In the genomic region with DNA sequence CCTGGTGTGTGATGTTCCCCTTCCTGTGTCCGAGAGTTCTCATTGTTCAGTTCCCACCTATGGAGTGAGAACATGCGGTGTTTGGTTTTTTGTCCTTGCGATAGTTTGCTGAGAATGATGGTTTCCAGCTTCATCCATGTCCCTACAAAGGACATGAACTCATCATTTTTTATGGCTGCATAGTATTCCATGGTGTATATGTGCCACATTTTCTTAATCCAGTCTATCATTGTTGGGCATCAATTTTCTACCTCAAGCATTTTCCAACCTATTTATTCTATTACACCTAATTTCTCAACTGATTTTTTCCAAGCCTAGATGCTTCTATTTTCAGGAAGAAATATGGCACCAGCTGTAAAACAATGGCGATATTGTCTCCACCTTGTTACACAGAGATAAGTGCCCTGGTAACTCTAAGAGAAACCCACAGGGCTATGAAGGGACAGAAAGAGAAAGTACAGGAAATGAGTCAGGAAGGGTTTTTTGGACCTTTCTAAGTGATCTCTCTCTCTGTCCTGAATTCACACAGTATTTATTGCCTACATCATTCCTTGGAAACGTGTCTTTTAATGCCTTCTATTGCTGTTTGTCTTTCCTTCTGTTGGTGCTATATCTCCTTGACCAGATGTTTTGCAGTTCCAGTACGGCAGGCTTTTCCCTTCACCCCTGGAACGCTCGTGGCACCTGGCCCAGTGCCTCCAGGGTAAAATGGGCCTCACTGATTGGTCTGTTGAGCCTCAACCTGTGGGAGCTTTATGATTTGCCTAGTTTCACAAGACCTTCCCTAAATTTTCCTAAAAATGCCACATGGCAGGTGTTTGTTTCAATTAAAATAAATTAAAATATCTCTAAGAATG, we compare ENCODE assay signal across 1 cellular context.
A peak's percentile ranks its signal among the peaks of the same experiment; 100 is the strongest.
TF ChIP-seq lines count a peak whose summit lies in the region.

No MANE protein-coding gene starts in this region.

TF ChIP-seq in HepG2, 621 proteins besides CTCF, POLR2A, EP300 and RAD21:
- TF ChIP-seq NCOA5 (CRISPR knock-in tag; IDR thresholded peaks at IDR 0.05) (no peak), SOX13 (IDR thresholded peaks at IDR 0.05) (no peak), SOX13 (CRISPR knock-in tag; conservative IDR thresholded peaks at IDR 0.05 in 1 of 2, IDR thresholded peaks at IDR 0.05 in 1 of 2) (0 out of 4 replicates have a peak, but pooled peaks of 1 of the 2 experiments have one; percentile 23), SOX5 (CRISPR knock-in tag; IDR thresholded peaks at IDR 0.05; ENCODE audit: borderline replicate concordance) (peak; percentile 27; the same call in 1 of the 2 replicates), ZNF879 (CRISPR knock-in tag; IDR thresholded peaks at IDR 0.05) (no peak), PHB2 (IDR thresholded peaks at IDR 0.05; ENCODE audit: partially characterized antibody) (no peak), STAT6 (CRISPR knock-in tag; IDR thresholded peaks at IDR 0.05; ENCODE audit: borderline replicate concordance) (no peak), ZNF576 (CRISPR knock-in tag; IDR thresholded peaks at IDR 0.05) (no peak), ZSCAN31 (CRISPR knock-in tag; IDR thresholded peaks at IDR 0.05; ENCODE audit: low read depth) (no peak), ZNF512 (CRISPR knock-in tag; IDR thresholded peaks at IDR 0.05) (no peak), ATAD3A (CRISPR knock-in tag; IDR thresholded peaks at IDR 0.05) (no peak), ETV5 (CRISPR knock-in tag; IDR thresholded peaks at IDR 0.05; ENCODE audit: borderline replicate concordance) (peak; percentile 39; the same call in 1 of the 2 replicates), HNF4A (CRISPR knock-in tag; IDR thresholded peaks at IDR 0.05) (no peak), ZKSCAN5 (CRISPR knock-in tag; IDR thresholded peaks at IDR 0.05) (no peak), NFE2 (CRISPR knock-in tag; IDR thresholded peaks at IDR 0.05) (no peak), KAT7 (CRISPR knock-in tag; IDR thresholded peaks at IDR 0.05; ENCODE audit: borderline replicate concordance) (no peak), DNMT1 (CRISPR knock-in tag; IDR thresholded peaks at IDR 0.05) (no peak), WIZ (CRISPR knock-in tag; IDR thresholded peaks at IDR 0.05) (no peak), ELF3 (CRISPR knock-in tag; IDR thresholded peaks at IDR 0.05) (peak; percentile 26; the same call in 1 of the 2 replicates), MNT (IDR thresholded peaks at IDR 0.05) (no peak), ZNF543 (CRISPR knock-in tag; IDR thresholded peaks at IDR 0.05) (no peak), ARID3A (IDR thresholded peaks at IDR 0.05; ENCODE audit: low read depth, low read length) (no peak), FOXA3 (CRISPR knock-in tag; IDR thresholded peaks at IDR 0.05) (peak; percentile 31; the same call in 1 of the 2 replicates), ZNF629 (CRISPR knock-in tag; conservative IDR thresholded peaks at IDR 0.05) (no peak), ZFP90 (CRISPR knock-in tag; IDR thresholded peaks at IDR 0.05; ENCODE audit: borderline replicate concordance) (no peak), ZBTB34 (CRISPR knock-in tag; IDR thresholded peaks at IDR 0.05) (no peak)
- TF ChIP-seq, protein P1, sequence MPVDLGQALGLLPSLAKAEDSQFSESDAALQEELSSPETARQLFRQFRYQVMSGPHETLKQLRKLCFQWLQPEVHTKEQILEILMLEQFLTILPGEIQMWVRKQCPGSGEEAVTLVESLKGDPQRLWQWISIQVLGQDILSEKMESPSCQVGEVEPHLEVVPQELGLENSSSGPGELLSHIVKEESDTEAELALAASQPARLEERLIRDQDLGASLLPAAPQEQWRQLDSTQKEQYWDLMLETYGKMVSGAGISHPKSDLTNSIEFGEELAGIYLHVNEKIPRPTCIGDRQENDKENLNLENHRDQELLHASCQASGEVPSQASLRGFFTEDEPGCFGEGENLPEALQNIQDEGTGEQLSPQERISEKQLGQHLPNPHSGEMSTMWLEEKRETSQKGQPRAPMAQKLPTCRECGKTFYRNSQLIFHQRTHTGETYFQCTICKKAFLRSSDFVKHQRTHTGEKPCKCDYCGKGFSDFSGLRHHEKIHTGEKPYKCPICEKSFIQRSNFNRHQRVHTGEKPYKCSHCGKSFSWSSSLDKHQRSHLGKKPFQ (CRISPR knock-in tag; IDR thresholded peaks at IDR 0.05; ENCODE audit: insufficient replicate concordance): no peak
TF ChIP-seq in HepG2: peak in this region for 5.
